In the genomic region with DNA sequence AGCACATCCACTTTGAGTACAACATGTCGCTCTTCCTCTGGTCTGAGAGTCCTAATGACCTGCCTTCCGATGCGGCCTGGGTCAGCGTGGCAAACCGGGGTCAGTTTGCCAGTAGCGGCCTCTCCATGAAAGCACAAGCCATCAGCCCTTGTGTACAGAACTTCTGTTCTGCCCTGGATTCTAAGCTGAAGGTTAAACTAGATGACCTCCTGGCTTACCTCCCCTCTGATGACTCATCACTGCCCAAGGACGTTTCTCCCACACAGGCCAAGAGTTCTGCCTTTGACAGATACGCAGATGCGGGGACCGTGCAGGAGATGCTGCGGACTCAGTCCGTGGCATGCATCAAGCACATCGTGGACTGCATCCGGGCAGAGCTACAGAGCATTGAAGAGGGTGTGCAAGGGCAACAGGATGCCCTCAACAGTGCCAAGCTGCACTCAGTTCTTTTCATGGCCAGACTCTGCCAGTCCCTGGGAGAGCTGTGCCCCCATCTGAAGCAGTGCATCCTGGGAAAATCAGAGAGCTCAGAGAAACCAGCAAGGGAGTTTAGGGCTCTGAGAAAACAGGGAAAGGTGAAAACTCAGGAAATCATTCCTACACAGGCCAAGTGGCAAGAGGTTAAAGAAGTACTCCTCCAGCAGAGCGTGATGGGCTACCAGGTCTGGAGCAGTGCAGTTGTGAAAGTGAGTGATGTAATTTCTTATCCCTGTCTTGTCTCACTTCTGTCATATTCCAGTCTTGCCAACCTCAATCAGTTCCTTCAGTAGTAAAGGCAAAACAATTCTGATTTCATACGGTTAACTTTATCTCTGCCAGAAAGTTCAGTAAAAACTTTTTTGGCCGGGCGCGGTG, we compare ENCODE assay signal across 1 cellular context.
TF ChIP-seq lines count a peak whose summit lies in the region.

No MANE protein-coding gene starts in this region.

TF ChIP-seq in HepG2, 621 proteins besides CTCF, POLR2A, EP300 and RAD21 (continued from another document and continues in another):
- TF ChIP-seq, protein P1, sequence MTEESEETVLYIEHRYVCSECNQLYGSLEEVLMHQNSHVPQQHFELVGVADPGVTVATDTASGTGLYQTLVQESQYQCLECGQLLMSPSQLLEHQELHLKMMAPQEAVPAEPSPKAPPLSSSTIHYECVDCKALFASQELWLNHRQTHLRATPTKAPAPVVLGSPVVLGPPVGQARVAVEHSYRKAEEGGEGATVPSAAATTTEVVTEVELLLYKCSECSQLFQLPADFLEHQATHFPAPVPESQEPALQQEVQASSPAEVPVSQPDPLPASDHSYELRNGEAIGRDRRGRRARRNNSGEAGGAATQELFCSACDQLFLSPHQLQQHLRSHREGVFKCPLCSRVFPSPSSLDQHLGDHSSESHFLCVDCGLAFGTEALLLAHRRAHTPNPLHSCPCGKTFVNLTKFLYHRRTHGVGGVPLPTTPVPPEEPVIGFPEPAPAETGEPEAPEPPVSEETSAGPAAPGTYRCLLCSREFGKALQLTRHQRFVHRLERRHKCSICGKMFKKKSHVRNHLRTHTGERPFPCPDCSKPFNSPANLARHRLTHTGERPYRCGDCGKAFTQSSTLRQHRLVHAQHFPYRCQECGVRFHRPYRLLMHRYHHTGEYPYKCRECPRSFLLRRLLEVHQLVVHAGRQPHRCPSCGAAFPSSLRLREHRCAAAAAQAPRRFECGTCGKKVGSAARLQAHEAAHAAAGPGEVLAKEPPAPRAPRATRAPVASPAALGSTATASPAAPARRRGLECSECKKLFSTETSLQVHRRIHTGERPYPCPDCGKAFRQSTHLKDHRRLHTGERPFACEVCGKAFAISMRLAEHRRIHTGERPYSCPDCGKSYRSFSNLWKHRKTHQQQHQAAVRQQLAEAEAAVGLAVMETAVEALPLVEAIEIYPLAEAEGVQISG (CRISPR knock-in tag; IDR thresholded peaks at IDR 0.05): peak; percentile 88
- TF ChIP-seq WIZ (CRISPR knock-in tag; IDR thresholded peaks at IDR 0.05): peak; percentile 92; the same call in 1 of the 2 replicates
- TF ChIP-seq ZNF260 (CRISPR knock-in tag; IDR thresholded peaks at IDR 0.05; ENCODE audit: borderline replicate concordance, low read depth): no peak
- no peak for TF ChIP-seq ZFP82 (CRISPR knock-in tag; IDR thresholded peaks at IDR 0.05; ENCODE audit: borderline replicate concordance)
- TF ChIP-seq SP140L (CRISPR knock-in tag; IDR thresholded peaks at IDR 0.05; ENCODE audit: borderline replicate concordance): no peak
- TF ChIP-seq SNAPC2 (CRISPR knock-in tag; IDR thresholded peaks at IDR 0.05): peak; percentile 92; the same call in 1 of the 2 replicates
- TF ChIP-seq CCDC6 (CRISPR knock-in tag; IDR thresholded peaks at IDR 0.05): peak; percentile 97
- TF ChIP-seq, protein P2, sequence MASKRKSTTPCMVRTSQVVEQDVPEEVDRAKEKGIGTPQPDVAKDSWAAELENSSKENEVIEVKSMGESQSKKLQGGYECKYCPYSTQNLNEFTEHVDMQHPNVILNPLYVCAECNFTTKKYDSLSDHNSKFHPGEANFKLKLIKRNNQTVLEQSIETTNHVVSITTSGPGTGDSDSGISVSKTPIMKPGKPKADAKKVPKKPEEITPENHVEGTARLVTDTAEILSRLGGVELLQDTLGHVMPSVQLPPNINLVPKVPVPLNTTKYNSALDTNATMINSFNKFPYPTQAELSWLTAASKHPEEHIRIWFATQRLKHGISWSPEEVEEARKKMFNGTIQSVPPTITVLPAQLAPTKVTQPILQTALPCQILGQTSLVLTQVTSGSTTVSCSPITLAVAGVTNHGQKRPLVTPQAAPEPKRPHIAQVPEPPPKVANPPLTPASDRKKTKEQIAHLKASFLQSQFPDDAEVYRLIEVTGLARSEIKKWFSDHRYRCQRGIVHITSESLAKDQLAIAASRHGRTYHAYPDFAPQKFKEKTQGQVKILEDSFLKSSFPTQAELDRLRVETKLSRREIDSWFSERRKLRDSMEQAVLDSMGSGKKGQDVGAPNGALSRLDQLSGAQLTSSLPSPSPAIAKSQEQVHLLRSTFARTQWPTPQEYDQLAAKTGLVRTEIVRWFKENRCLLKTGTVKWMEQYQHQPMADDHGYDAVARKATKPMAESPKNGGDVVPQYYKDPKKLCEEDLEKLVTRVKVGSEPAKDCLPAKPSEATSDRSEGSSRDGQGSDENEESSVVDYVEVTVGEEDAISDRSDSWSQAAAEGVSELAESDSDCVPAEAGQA (IDR thresholded peaks at IDR 0.05; ENCODE audit: low read depth): peak; percentile 73
- TF ChIP-seq, protein P2 (CRISPR knock-in tag; IDR thresholded peaks at IDR 0.05; ENCODE audit: borderline replicate concordance): no peak
- no peak for TF ChIP-seq KLF15 (CRISPR knock-in tag; IDR thresholded peaks at IDR 0.05; ENCODE audit: borderline replicate concordance)
- TF ChIP-seq ZNF432 (CRISPR knock-in tag; IDR thresholded peaks at IDR 0.05; ENCODE audit: borderline replicate concordance): no peak
- TF ChIP-seq TBX3 (IDR thresholded peaks at IDR 0.05; ENCODE audit: borderline replicate concordance): no peak
- 0 out of 2 replicates have a peak, but pooled peaks have one; percentile 77 for TF ChIP-seq ZNF761 (CRISPR knock-in tag; conservative IDR thresholded peaks at IDR 0.05)
- TF ChIP-seq, protein P3, sequence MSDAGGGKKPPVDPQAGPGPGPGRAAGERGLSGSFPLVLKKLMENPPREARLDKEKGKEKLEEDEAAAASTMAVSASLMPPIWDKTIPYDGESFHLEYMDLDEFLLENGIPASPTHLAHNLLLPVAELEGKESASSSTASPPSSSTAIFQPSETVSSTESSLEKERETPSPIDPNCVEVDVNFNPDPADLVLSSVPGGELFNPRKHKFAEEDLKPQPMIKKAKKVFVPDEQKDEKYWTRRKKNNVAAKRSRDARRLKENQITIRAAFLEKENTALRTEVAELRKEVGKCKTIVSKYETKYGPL (CRISPR knock-in tag; IDR thresholded peaks at IDR 0.05): no peak; the same call in 1 of the 2 replicates
- TF ChIP-seq FOXP1 (IDR thresholded peaks at IDR 0.05): no peak
- peak; percentile 84 for TF ChIP-seq FOXP1 (CRISPR knock-in tag; IDR thresholded peaks at IDR 0.05)
- TF ChIP-seq, protein P4, sequence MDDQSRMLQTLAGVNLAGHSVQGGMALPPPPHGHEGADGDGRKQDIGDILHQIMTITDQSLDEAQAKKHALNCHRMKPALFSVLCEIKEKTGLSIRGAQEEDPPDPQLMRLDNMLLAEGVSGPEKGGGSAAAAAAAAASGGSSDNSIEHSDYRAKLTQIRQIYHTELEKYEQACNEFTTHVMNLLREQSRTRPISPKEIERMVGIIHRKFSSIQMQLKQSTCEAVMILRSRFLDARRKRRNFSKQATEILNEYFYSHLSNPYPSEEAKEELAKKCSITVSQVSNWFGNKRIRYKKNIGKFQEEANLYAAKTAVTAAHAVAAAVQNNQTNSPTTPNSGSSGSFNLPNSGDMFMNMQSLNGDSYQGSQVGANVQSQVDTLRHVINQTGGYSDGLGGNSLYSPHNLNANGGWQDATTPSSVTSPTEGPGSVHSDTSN (CRISPR knock-in tag; IDR thresholded peaks at IDR 0.05; ENCODE audit: borderline replicate concordance): no peak
- TF ChIP-seq NFKB2 (CRISPR knock-in tag; IDR thresholded peaks at IDR 0.05; ENCODE audit: borderline replicate concordance): no peak; the same call in 1 of the 2 replicates
- peak; percentile 79; the same call in 1 of the 2 replicates for TF ChIP-seq MED13 (CRISPR knock-in tag; IDR thresholded peaks at IDR 0.05)
- TF ChIP-seq PAX8 (CRISPR knock-in tag; IDR thresholded peaks at IDR 0.05; ENCODE audit: borderline replicate concordance): no peak
- TF ChIP-seq ZNF232 (CRISPR knock-in tag; IDR thresholded peaks at IDR 0.05; ENCODE audit: borderline replicate concordance): 0 out of 2 replicates have a peak, but pooled peaks have one; percentile 74
- 0 out of 2 replicates have a peak, but pooled peaks have one; percentile 45 for TF ChIP-seq ZNF557 (CRISPR knock-in tag; IDR thresholded peaks at IDR 0.05)
- TF ChIP-seq, protein P5, sequence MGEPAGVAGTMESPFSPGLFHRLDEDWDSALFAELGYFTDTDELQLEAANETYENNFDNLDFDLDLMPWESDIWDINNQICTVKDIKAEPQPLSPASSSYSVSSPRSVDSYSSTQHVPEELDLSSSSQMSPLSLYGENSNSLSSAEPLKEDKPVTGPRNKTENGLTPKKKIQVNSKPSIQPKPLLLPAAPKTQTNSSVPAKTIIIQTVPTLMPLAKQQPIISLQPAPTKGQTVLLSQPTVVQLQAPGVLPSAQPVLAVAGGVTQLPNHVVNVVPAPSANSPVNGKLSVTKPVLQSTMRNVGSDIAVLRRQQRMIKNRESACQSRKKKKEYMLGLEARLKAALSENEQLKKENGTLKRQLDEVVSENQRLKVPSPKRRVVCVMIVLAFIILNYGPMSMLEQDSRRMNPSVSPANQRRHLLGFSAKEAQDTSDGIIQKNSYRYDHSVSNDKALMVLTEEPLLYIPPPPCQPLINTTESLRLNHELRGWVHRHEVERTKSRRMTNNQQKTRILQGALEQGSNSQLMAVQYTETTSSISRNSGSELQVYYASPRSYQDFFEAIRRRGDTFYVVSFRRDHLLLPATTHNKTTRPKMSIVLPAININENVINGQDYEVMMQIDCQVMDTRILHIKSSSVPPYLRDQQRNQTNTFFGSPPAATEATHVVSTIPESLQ (CRISPR knock-in tag; conservative IDR thresholded peaks at IDR 0.05): no peak
- TF ChIP-seq TBX2 (CRISPR knock-in tag; IDR thresholded peaks at IDR 0.05; ENCODE audit: borderline replicate concordance): peak; percentile 97
- peak; percentile 78; the same call in 1 of the 2 replicates for TF ChIP-seq YEATS2 (CRISPR knock-in tag; IDR thresholded peaks at IDR 0.05; ENCODE audit: borderline replicate concordance)
- peak; percentile 50; the same call in 1 of the 2 replicates for TF ChIP-seq ZSCAN9 (CRISPR knock-in tag; IDR thresholded peaks at IDR 0.05; ENCODE audit: borderline replicate concordance)
- peak; percentile 53; the same call in 1 of the 2 replicates for TF ChIP-seq ZNF543 (CRISPR knock-in tag; IDR thresholded peaks at IDR 0.05)
- no peak for TF ChIP-seq JARID2 (CRISPR knock-in tag; IDR thresholded peaks at IDR 0.05; ENCODE audit: insufficient replicate concordance)
- no peak for TF ChIP-seq SCMH1 (CRISPR knock-in tag; IDR thresholded peaks at IDR 0.05; ENCODE audit: borderline replicate concordance)
- peak; percentile 86; the same call in 2 of the 3 replicates for TF ChIP-seq MXI1 (IDR thresholded peaks at IDR 0.05; ENCODE audit: borderline replicate concordance, low read depth, low read length)
- TF ChIP-seq ZNF7 (CRISPR knock-in tag; IDR thresholded peaks at IDR 0.05): no peak
- no peak for TF ChIP-seq IKZF4 (CRISPR knock-in tag; IDR thresholded peaks at IDR 0.05; ENCODE audit: borderline replicate concordance, low read depth, not compliant biosample characterization)
- TF ChIP-seq RNF2 (conservative IDR thresholded peaks at IDR 0.05; ENCODE audit: low read depth): peak; percentile 46; the same call in 1 of the 2 replicates
- no peak for TF ChIP-seq PAWR (CRISPR knock-in tag; IDR thresholded peaks at IDR 0.05; ENCODE audit: borderline replicate concordance)
- TF ChIP-seq ZNF256 (CRISPR knock-in tag; conservative IDR thresholded peaks at IDR 0.05): 0 out of 2 replicates have a peak, but pooled peaks have one; percentile 22
- TF ChIP-seq GABPB1 (CRISPR knock-in tag; IDR thresholded peaks at IDR 0.05): peak; percentile 47
- TF ChIP-seq, protein P6, sequence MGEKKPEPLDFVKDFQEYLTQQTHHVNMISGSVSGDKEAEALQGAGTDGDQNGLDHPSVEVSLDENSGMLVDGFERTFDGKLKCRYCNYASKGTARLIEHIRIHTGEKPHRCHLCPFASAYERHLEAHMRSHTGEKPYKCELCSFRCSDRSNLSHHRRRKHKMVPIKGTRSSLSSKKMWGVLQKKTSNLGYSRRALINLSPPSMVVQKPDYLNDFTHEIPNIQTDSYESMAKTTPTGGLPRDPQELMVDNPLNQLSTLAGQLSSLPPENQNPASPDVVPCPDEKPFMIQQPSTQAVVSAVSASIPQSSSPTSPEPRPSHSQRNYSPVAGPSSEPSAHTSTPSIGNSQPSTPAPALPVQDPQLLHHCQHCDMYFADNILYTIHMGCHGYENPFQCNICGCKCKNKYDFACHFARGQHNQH (CRISPR knock-in tag; IDR thresholded peaks at IDR 0.05): peak; percentile 97
- peak; percentile 87 for TF ChIP-seq ZNF143 (CRISPR knock-in tag; IDR thresholded peaks at IDR 0.05)
- peak; percentile 92; the same call in 1 of the 2 replicates for TF ChIP-seq ZNF772 (CRISPR knock-in tag; IDR thresholded peaks at IDR 0.05)
- peak; percentile 76; the same call in 1 of the 2 replicates for TF ChIP-seq NCOR1 (IDR thresholded peaks at IDR 0.05; ENCODE audit: borderline replicate concordance, low read length)
- peak; percentile 55 for TF ChIP-seq ZNF264 (CRISPR knock-in tag; IDR thresholded peaks at IDR 0.05)
- TF ChIP-seq, protein P7, sequence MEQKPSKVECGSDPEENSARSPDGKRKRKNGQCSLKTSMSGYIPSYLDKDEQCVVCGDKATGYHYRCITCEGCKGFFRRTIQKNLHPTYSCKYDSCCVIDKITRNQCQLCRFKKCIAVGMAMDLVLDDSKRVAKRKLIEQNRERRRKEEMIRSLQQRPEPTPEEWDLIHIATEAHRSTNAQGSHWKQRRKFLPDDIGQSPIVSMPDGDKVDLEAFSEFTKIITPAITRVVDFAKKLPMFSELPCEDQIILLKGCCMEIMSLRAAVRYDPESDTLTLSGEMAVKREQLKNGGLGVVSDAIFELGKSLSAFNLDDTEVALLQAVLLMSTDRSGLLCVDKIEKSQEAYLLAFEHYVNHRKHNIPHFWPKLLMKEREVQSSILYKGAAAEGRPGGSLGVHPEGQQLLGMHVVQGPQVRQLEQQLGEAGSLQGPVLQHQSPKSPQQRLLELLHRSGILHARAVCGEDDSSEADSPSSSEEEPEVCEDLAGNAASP (CRISPR knock-in tag; IDR thresholded peaks at IDR 0.05; ENCODE audit: borderline replicate concordance): peak; percentile 89; the same call in 1 of the 2 replicates
- TF ChIP-seq AGO2 (optimal IDR thresholded peaks at IDR 0.05; ENCODE audit: low read depth, low read length): no peak
- peak; percentile 98 to 99 for TF ChIP-seq NR2F1 (CRISPR knock-in tag; IDR thresholded peaks at IDR 0.05)
